2 cellular contexts compared by ENCODE assay signal in genomic region chr4:159463235-159463634, GRCh38.
TF ChIP-seq lines count a peak whose summit lies in the region.

No MANE protein-coding gene starts in this region.

TF ChIP-seq in Ishikawa, 13 proteins besides CTCF, POLR2A, EP300 and RAD21 (continued from another document):
- no peak for TF ChIP-seq TCF12 (IDR thresholded peaks at IDR 0.05; ENCODE audit: low read depth)
- TF ChIP-seq TEAD4 (IDR thresholded peaks at IDR 0.05) = no peak
- no peak for TF ChIP-seq MAX (IDR thresholded peaks at IDR 0.05)

TF ChIP-seq in H1, 55 proteins besides CTCF, POLR2A, EP300 and RAD21 (continued from another document):
- TF ChIP-seq ATF2 (IDR thresholded peaks at IDR 0.05; ENCODE audit: low read length) (no peak), NANOG (IDR thresholded peaks at IDR 0.05; ENCODE audit: insufficient read depth, low read depth, low read length, poor library complexity, severe bottlenecking) (no peak)
